34 cellular contexts compared by ENCODE assay signal in genomic region chr1:61265665-61266064, GRCh38.
"Had no signal": no experiment of that assay in that cellular context is flagged by ENCODE, and none has a peak within 500 bp of the region (broad histone marks: within the 10 kb centered on the region; RNA-seq: fewer than 3 reads in every experiment).

No MANE protein-coding gene starts in this region.

- H3K4me3 ChIP-seq: MG63 had no signal

- H3K9me3 ChIP-seq: MG63 had no signal

- H3K4me2 ChIP-seq: KMS-11 had no signal

- DNase-seq: Karpas-422, Kasumi-1, MG63, MM.1S, MV-4-11, NCI-H1048, NCI-H1092, NCI-H1092 treated with DMSO at 0.1 percent for 48 hours, NCI-H1105, NCI-H1105 treated with DMSO at 0.1 percent for 48 hours, NCI-H1417, NCI-H1417 treated with DMSO at 0.1 percent for 48 hours, NCI-H1436, NCI-H1436 treated with DMSO at 0.1 percent for 48 hours, NCI-H146, NCI-H1694, NCI-H1694 treated with DMSO at 0.1 percent for 48 hours, NCI-H187, NCI-H187 treated with DMSO at 0.1 percent for 48 hours, NCI-H1930, NCI-H2029, NCI-H2029 treated with DMSO at 0.1 percent for 48 hours, NCI-H2081, NCI-H2081 treated with DMSO at 0.1 percent for 48 hours, NCI-H2107, NCI-H2171, NCI-H2171 treated with DMSO at 0.1 percent for 48 hours, NCI-H2227 treated with DMSO at 0.1 percent for 48 hours, NCI-H226, NCI-H345, NCI-H446, NCI-H446 treated with DMSO at 0.1 percent for 48 hours, NCI-H510A had no signal

- H3K27ac ChIP-seq: KMS-11 had no signal

- H3K27me3 ChIP-seq: MG63 had no signal

- H3K36me3 ChIP-seq: MG63 had no signal

- H3K9ac ChIP-seq: KMS-11 had no signal
